Comparison of ENCODE assay signal across 19 cellular contexts in the genomic region with DNA sequence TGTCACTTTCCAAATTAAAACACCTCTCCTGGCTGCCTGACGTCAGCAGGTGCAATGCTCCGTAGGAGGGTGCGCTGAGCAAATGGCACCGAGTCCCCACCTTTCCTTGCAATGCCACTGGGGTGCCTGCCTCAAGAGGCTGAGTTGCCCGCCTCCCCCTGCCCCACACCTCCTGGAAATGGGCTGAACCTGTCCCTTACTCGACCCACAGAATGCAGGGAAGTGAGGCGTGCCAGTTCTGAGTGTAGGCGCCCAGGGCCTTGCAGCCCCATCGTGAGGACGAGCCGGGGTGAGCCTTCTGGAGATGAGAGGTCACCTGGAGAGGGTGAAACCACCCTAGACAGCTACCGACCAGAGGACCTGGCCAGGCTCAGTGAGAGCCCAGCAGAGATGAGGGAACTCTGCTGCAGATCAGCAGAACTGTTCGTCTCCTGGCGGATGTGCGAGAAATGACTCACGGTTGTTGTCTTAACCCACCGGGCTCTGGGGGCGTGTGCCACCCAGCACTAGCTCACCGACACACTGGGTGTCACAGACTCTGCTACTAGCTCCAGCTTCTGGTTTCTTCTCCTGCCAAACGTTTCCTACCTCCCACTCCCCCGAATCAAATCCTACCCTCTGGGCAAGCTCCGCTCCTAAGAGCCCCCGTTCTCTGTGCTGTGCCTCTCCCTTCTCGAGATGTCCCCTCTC.
DNase-seq lines count a peak whose midpoint lies in the region; ATAC-seq and TF ChIP-seq lines count a peak whose summit lies in the region.
"Had no signal": no experiment of that assay in that cellular context is flagged by ENCODE, and none has a peak within 500 bp of the region (broad histone marks: within the 10 kb centered on the region; RNA-seq: fewer than 3 reads in every experiment).

No MANE protein-coding gene starts in this region.

- H3K27me3 ChIP-seq in dorsolateral prefrontal cortex, result no peaks in the 10 kb centered on the region
- H3K27me3 ChIP-seq: testis had no signal

- TF ChIP-seq CTCF in dorsolateral prefrontal cortex (IDR thresholded peaks at IDR 0.05 in 54 of 56, conservative IDR thresholded peaks at IDR 0.05 in 2 of 56; ENCODE audit: low read depth in 1 of 56, partially characterized antibody in 56 of 56), result no peak

- no peak overlapping the region for H3K27ac ChIP-seq in dorsolateral prefrontal cortex
- H3K27ac ChIP-seq: esophagus squamous epithelium, testis had no signal

- intact Hi-C loops in dorsolateral prefrontal cortex (cut with DNase I), result no loop called here
- intact Hi-C loops in Right ventricle myocardium inferior (cut with DNase I), result no loop called here

- DNase-seq in activated effector memory CD4-positive, alpha-beta T cell treated with anti-CD3 and anti-CD28 coated beads, Interleukin-2, amount 50 U/mL, for 16 hours, result peak; percentile 58
- no peak for DNase-seq in activated effector memory CD4-positive, alpha-beta T cell treated with Interleukin-2 at 50 U/mL for 16 hours
- peak; percentile 4 for DNase-seq in M059J (ENCODE audit: low read depth)
- peak in 7 of 10 donors; percentile 53 to 72 (median 56) for DNase-seq in dorsolateral prefrontal cortex
- DNase-seq in stimulated activated CD8-positive, alpha-beta memory T cell treated with anti-CD3 and anti-CD28 coated beads, Interleukin-4, amount 100 ng/mL, for 48 hours, result peak; percentile 36
- no peak for DNase-seq in Right ventricle myocardium inferior (ENCODE audit: missing footprints)
- no peak for DNase-seq in iPS-NIHi7 (ENCODE audit: extremely low spot score)
- DNase-seq: activated naive CD4-positive, alpha-beta T cell treated with anti-CD3 and anti-CD28 coated beads, Interleukin-2, amount 50 U/mL, for 16 hours; esophagus squamous epithelium; glutamatergic neuron; NCI-H2081; NCI-H524; OCI-M1; retina; testis had no signal

- ATAC-seq in Right ventricle myocardium inferior, result no peak
- ATAC-seq in HG02970 (IDR thresholded peaks at IDR 0.05; ENCODE audit: low FRiP score, unreplicated experiment), result no peak
- ATAC-seq: GM12878; GM23338; naive thymus-derived CD8-positive, alpha-beta T cell had no signal

- H3K4me3 ChIP-seq in dorsolateral prefrontal cortex, result no peak overlapping the region
- H3K4me3 ChIP-seq: esophagus squamous epithelium, GM12878, GM23338, testis had no signal

Comparison
In these comparisons a context has a peak if more than half of its experiments do, and no peak if none do; other contexts are left out.
1. DNase-seq: peak in activated effector memory CD4-positive, alpha-beta T cell treated with anti-CD3 and anti-CD28 coated beads, Interleukin-2, amount 50 U/mL, for 16 hours (single experiment), M059J (single experiment), dorsolateral prefrontal cortex (7 of 10) and stimulated activated CD8-positive, alpha-beta memory T cell treated with anti-CD3 and anti-CD28 coated beads, Interleukin-4, amount 100 ng/mL, for 48 hours (single experiment); none in activated effector memory CD4-positive, alpha-beta T cell treated with Interleukin-2 at 50 U/mL for 16 hours (single experiment), Right ventricle myocardium inferior (single experiment) and iPS-NIHi7 (single experiment).